ENCODE assay signal across 10 cellular contexts in the genomic region with DNA sequence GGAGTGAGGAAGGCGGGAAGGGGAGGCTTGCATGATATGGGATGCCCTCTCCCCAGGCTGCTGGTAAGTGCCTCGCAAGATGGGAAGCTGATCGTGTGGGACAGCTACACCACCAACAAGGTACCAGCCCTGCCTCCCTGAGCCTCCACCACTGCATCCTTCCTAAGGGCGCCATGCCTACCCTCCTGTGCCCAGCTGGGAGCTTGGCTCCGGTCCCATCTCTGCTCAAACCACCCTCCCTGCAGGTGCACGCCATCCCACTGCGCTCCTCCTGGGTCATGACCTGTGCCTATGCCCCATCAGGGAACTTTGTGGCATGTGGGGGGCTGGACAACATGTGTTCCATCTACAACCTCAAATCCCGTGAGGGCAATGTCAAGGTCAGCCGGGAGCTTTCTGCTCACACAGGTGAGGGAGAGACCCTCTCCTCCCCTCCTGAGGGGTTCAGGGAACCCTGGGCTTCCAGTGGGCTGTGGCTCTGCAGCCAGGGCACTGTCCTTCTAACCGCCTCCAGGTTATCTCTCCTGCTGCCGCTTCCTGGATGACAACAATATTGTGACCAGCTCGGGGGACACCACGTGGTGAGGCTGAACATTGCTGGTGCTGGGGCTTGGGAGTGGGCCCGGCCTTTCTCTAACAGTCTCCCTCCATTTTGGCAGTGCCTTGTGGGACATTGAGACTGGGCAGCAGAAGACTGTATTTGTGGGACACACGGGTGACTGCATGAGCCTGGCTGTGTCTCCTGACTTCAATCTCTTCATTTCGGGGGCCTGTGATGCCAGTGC. TPM values are rescaled to one million over a fixed set of nuclear protein-coding genes. Genes with fewer than 3 reads are reported as not detected.
DNase-seq lines count a peak whose midpoint lies in the region; ATAC-seq, FAIRE-seq and TF ChIP-seq lines count a peak whose summit lies in the region.
"Had no signal": no experiment of that assay in that cellular context is flagged by ENCODE, and none has a peak within 500 bp of the region (broad histone marks: within the 10 kb centered on the region; RNA-seq: fewer than 3 reads in every experiment).

No MANE protein-coding gene starts in this region.

- H3K4me3 ChIP-seq in PC-3 (ENCODE audit: low read length) (no peak overlapping the region), small intestine (ENCODE audit: low read depth in 1 of 2, low read length in 2 of 2) (no peak overlapping the region)
- H3K4me3 ChIP-seq: tibial artery had no signal

- H3K27ac ChIP-seq in PC-3 (ENCODE audit: low read length) (no peak overlapping the region), small intestine (ENCODE audit: low read depth in 1 of 2, low read length in 1 of 2) (no peak overlapping the region)
- H3K27ac ChIP-seq: tibial artery had no signal

- H3K4me2 ChIP-seq in PC-3 (ENCODE audit: low read length): no peak overlapping the region

- POLR2A ChIA-PET in PC-3 (lab: Charles Lee; ENCODE audit: unreplicated experiment): no interaction called here

- H3K9me2 ChIP-seq in PC-3 (replicated peaks; ENCODE audit: low read length): no peaks in the 10 kb centered on the region

- CTCF ChIA-PET in PC-3 (lab: Charles Lee): no interaction called here

- H3K36me3 ChIP-seq in PC-3 (ENCODE audit: low read depth, low read length): no peaks in the 10 kb centered on the region
- no peaks in the 10 kb centered on the region for H3K36me3 ChIP-seq in small intestine (ENCODE audit: control insufficient read depth in 2 of 2, insufficient read depth in 2 of 2, low read length in 2 of 2)

- intact Hi-C loops in PC-3 (cut with micrococcal nuclease): no loop called here

- 57 to 74% (median 72%) methylated on average over 16 of the region's 16 CpGs for WGBS in small intestine, 3 donors

- no TSS peak for BruUV-seq in PC-3 (replicated peaks; lab: Mats Ljungman, UMichigan)

- no peaks in the 10 kb centered on the region for H3K79me2 ChIP-seq in PC-3 (ENCODE audit: low read length)

- peak; percentile 55; the same call in 1 of the 2 replicates for ATAC-seq in PC-3
- no peak for ATAC-seq in GM19397 (IDR thresholded peaks at IDR 0.05; ENCODE audit: unreplicated experiment)

- H3K27me3 ChIP-seq in PC-3 (ENCODE audit: low read length) (no peaks in the 10 kb centered on the region), small intestine (ENCODE audit: control insufficient read depth in 2 of 2, insufficient read depth in 2 of 2, low read length in 2 of 2) (no peaks in the 10 kb centered on the region)
- H3K27me3 ChIP-seq: tibial artery had no signal

- TF ChIP-seq CTCF in PC-3 (conservative IDR thresholded peaks at IDR 0.05; ENCODE audit: low read depth, low read length): 0 out of 2 replicates have a peak, but pooled peaks have one; percentile 12

- H3K9ac ChIP-seq in PC-3 (ENCODE audit: low read length): no peak overlapping the region

- H3K9me3 ChIP-seq in PC-3 (ENCODE audit: low read length): no peaks in the 10 kb centered on the region
- no peaks in the 10 kb centered on the region for H3K9me3 ChIP-seq in small intestine (ENCODE audit: control insufficient read depth, low read depth)
- H3K9me3 ChIP-seq: tibial artery had no signal

- FAIRE-seq in small intestine (lab: Jason Lieb, UNC): no peak

- H3K4me1 ChIP-seq in PC-3 (ENCODE audit: insufficient read depth, low read length): no peaks in the 10 kb centered on the region
- no peaks in the 10 kb centered on the region for H3K4me1 ChIP-seq in small intestine (ENCODE audit: control insufficient read depth in 2 of 2, insufficient read depth in 1 of 2, low read depth in 1 of 2, low read length in 1 of 2)
- H3K4me1 ChIP-seq: tibial artery had no signal

- no peaks in the 10 kb centered on the region for H4K20me1 ChIP-seq in PC-3 (ENCODE audit: low read length)

- H2AFZ ChIP-seq in PC-3 (ENCODE audit: low read length): no peak overlapping the region

- H3F3A ChIP-seq in PC-3 (ENCODE audit: low read length, unreplicated experiment): no peaks in the 10 kb centered on the region

- peak; percentile 40 for DNase-seq in SIG-M5 treated with dmso at 0.1 percent for 504 hours (lab: John Stamatoyannopoulos, UW; ENCODE audit: unreplicated experiment)
- no peak for DNase-seq in SIG-M5 (lab: John Stamatoyannopoulos, UW)
- DNase-seq in PC-3: peak; percentile 22
- peak; percentile 71 for DNase-seq in ecto neural progenitor cell (ENCODE audit: low spot score)
- DNase-seq in small intestine: peak; percentile 25
- DNase-seq in kidney glomerular epithelial cell (lab: John Stamatoyannopoulos, UW): no peak
- no peak for DNase-seq in activated T-cell treated with anti-CD3 and anti-CD28 coated beads, Interleukin-2, amount 50 U/mL, for 48 hours
- DNase-seq: activated naive CD4-positive, alpha-beta T cell treated with anti-CD3 and anti-CD28 coated beads, Interleukin-2, amount 10 ng/mL, durations not matched to agents 7 days and 5 days; tibial artery had no signal

RNA-seq across cellular contexts. Expression of a gene that starts 2.6 kb away (rescaled TPM):
- 1.8 TPM in 1 of 2 replicates, not detected in the other for total RNA-seq in PC-3 (2014; rRNA removed)
- polyA plus RNA-seq in small intestine: 1 to 10 TPM in 2 of 3 donors, not detected in 1; 1.0 to 3.2 TPM

RNA-seq across cellular contexts. Expression of a gene that starts 7.8 kb away (rescaled TPM):
- 52.1 and 92.0 TPM in 2 replicates for total RNA-seq in PC-3 (2014; rRNA removed)
- 10 to 100 TPM; 46.7 to 99.1 (median 51.3) TPM for polyA plus RNA-seq in small intestine

RNA-seq across cellular contexts. Expression of a gene that starts 8.6 kb away (rescaled TPM):
- total RNA-seq in PC-3 (2014; rRNA removed): 107 and 113 TPM in 2 replicates
- polyA plus RNA-seq in small intestine: 10 to 100 TPM; 31.9 to 54.0 (median 33.3) TPM

RNA-seq across cellular contexts. Expression of a gene that starts 15.1 kb away (rescaled TPM):
- total RNA-seq in PC-3 (2014; rRNA removed): 9.3 and 24.4 TPM in 2 replicates
- 1 to 10 TPM in 2 of 3 donors, under 1 TPM in 1; 0.89 to 7.1 (median 2.7) TPM for polyA plus RNA-seq in small intestine

RNA-seq across cellular contexts. Expression of a gene that starts 21.7 kb away (rescaled TPM):
- not detected in 2 replicates for total RNA-seq in PC-3 (2014; rRNA removed)
- polyA plus RNA-seq in small intestine: 1 to 10 TPM in 2 of 3 donors, not detected in 1; 1.1 to 6.7 TPM

Comparison
In these comparisons a context has a peak if more than half of its experiments do, and no peak if none do; other contexts are left out.
1. DNase-seq: peak in SIG-M5 treated with dmso at 0.1 percent for 504 hours (single experiment), PC-3 (single experiment), ecto neural progenitor cell (single experiment) and small intestine (single experiment); none in SIG-M5 (single experiment), kidney glomerular epithelial cell (single experiment) and activated T-cell treated with anti-CD3 and anti-CD28 coated beads, Interleukin-2, amount 50 U/mL, for 48 hours (0 of 2).